In genomic region chr20:32465092-32465900, GRCh38 we compare ENCODE assay signal across 9 cellular contexts.
DNase-seq lines count a peak whose midpoint lies in the region; ATAC-seq and TF ChIP-seq lines count a peak whose summit lies in the region.
"Had no signal": no experiment of that assay in that cellular context is flagged by ENCODE, and none has a peak within 500 bp of the region (broad histone marks: within the 10 kb centered on the region; RNA-seq: fewer than 3 reads in every experiment).

No MANE protein-coding gene starts in this region.

- H2AFZ ChIP-seq in GM23338: no peak overlapping the region

- no peaks in the 10 kb centered on the region for H3K9me3 ChIP-seq in skeletal muscle tissue (ENCODE audit: control insufficient read depth in 3 of 3, low read length in 3 of 3)

- no peaks in the 10 kb centered on the region for H3K9me2 ChIP-seq in GM23338 (ENCODE audit: insufficient read depth)

- H3K36me3 Mint-ChIP-seq in GM23338 (ENCODE audit: low read depth): 0 out of 3 replicates have a peak, but pooled peaks cover 3% of the 10 kb centered on the region

- H3K36me3 ChIP-seq in GM23338 (ENCODE audit: insufficient read depth) (no peaks in the 10 kb centered on the region), skeletal muscle tissue (ENCODE audit: control insufficient read depth in 3 of 3, insufficient read depth in 3 of 3, low read length in 3 of 3) (no peaks in the 10 kb centered on the region)

- peaks cover 13% of the 10 kb centered on the region for H3K27me3 Mint-ChIP-seq in GM23338 (ENCODE audit: insufficient read depth, low read depth, poor library complexity)

- H3K4me3 ChIP-seq in GM23338: no peak overlapping the region
- no peak overlapping the region for H3K4me3 ChIP-seq in skeletal muscle tissue (ENCODE audit: low read length in 3 of 3)

- H3K4me1 Mint-ChIP-seq in GM23338: peaks cover 22% of the 10 kb centered on the region

- H3K4me2 ChIP-seq in GM23338: no peak overlapping the region

- peaks cover 40% of the 10 kb centered on the region for H3K4me1 ChIP-seq in GM23338 (ENCODE audit: insufficient read depth)
- H3K4me1 ChIP-seq in skeletal muscle tissue (ENCODE audit: control insufficient read depth in 3 of 3, insufficient read depth in 3 of 3, low read length in 3 of 3): peaks cover 8 to 23% (median 17%) of the 10 kb centered on the region in 3 donors

- H3F3A ChIP-seq in GM23338 (replicated peaks; ENCODE audit: low read depth): peaks cover 11% of the 10 kb centered on the region

- H3K27ac ChIP-seq in GM23338 (ENCODE audit: low read depth) (peak overlapping the region; percentile 74), layer of hippocampus (ENCODE audit: low read depth, low read length) (peak overlapping the region; percentile 99), skeletal muscle tissue (ENCODE audit: low read depth, low read length) (peak overlapping the region; percentile 36)

- H3K79me2 ChIP-seq in GM23338 (replicated peaks; ENCODE audit: insufficient read depth): peaks cover 53% of the 10 kb centered on the region

- ATAC-seq in GM23338 (no peak), HG02610 (IDR thresholded peaks at IDR 0.05; ENCODE audit: unreplicated experiment) (no peak), GM21367 (IDR thresholded peaks at IDR 0.05; ENCODE audit: unreplicated experiment) (no peak), HG03097 (IDR thresholded peaks at IDR 0.05; ENCODE audit: low FRiP score, unreplicated experiment) (no peak)
- ATAC-seq: HCT116 had no signal

- H3K27me3 ChIP-seq in GM23338 (ENCODE audit: insufficient read depth) (no peaks in the 10 kb centered on the region), layer of hippocampus (ENCODE audit: control insufficient read depth, insufficient read depth, low read length) (no peaks in the 10 kb centered on the region), skeletal muscle tissue (ENCODE audit: control insufficient read depth in 3 of 3, insufficient read depth in 3 of 3, low read length in 3 of 3) (no peaks in the 10 kb centered on the region)

- H3K4me3 Mint-ChIP-seq in GM23338: no peak overlapping the region; the same call in 2 of the 3 replicates

- H3K9me3 Mint-ChIP-seq in GM23338: no peaks in the 10 kb centered on the region

- TF ChIP-seq CTCF in GM23338 (conservative IDR thresholded peaks at IDR 0.05; ENCODE audit: low read depth in 2 of 2): no peak

- no peak overlapping the region for H3K27ac Mint-ChIP-seq in GM23338

- DNase-seq in GM23338 (ENCODE audit: low spot score) (no peak), dermis microvascular lymphatic vessel endothelial cell (ENCODE audit: low read depth in 2 of 2) (peak; percentile 85 to 93), occipital lobe (lab: John Stamatoyannopoulos, UW) (no peak)

- peak overlapping the region in 1 of 3 donors; percentile 16 for H3K9ac ChIP-seq in skeletal muscle tissue (ENCODE audit: low read depth in 1 of 3, low read length in 3 of 3)

- peaks cover 41% of the 10 kb centered on the region for H4K20me1 ChIP-seq in GM23338 (replicated peaks; ENCODE audit: insufficient read depth)

TF ChIP-seq in GM23338, 12 proteins besides CTCF, POLR2A, EP300 and RAD21:
- no peak for TF ChIP-seq JUNB (IDR thresholded peaks at IDR 0.05; ENCODE audit: unreplicated experiment)

Comparison
In these comparisons a context has a peak if more than half of its experiments do, and no peak if none do; other contexts are left out.
1. DNase-seq: peak in dermis microvascular lymphatic vessel endothelial cell (2 of 2); none in GM23338 (single experiment) and occipital lobe (single experiment).
2. H3K27ac ChIP-seq: peak in every context shown above with its lines; median percentile 99 in layer of hippocampus; 74 in GM23338; 36 in skeletal muscle tissue.